ENCODE assay signal across 22 cellular contexts in the genomic region with DNA sequence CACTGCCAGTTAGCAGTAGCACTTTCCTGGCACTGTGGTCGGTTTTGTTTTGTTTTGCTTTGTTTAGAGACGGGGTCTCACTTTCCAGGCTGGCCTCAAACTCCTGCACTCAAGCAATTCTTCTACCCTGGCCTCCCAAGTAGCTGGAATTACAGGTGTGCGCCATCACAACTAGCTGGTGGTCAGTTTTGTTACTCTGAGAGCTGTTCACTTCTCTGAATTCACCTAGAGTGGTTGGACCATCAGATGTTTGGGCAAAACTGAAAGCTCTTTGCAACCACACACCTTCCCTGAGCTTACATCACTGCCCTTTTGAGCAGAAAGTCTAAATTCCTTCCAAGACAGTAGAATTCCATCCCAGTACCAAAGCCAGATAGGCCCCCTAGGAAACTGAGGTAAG.
DNase-seq lines count a peak whose midpoint lies in the region; ATAC-seq and TF ChIP-seq lines count a peak whose summit lies in the region.
"Had no signal": no experiment of that assay in that cellular context is flagged by ENCODE, and none has a peak within 500 bp of the region (broad histone marks: within the 10 kb centered on the region; RNA-seq: fewer than 3 reads in every experiment).

No MANE protein-coding gene starts in this region.

- ATAC-seq in GM18873 (IDR thresholded peaks at IDR 0.05; ENCODE audit: low FRiP score, unreplicated experiment) (peak; percentile 55), GM21423 (IDR thresholded peaks at IDR 0.05; ENCODE audit: unreplicated experiment) (peak; percentile 52), HG02678 (IDR thresholded peaks at IDR 0.05; ENCODE audit: unreplicated experiment) (peak; percentile 53), HG03457 (IDR thresholded peaks at IDR 0.05; ENCODE audit: unreplicated experiment) (peak; percentile 42), SK-N-SH treated with all-trans-retinoic acid at 6 μM for 48 hours (no peak), GM18858 (IDR thresholded peaks at IDR 0.05; ENCODE audit: unreplicated experiment) (no peak)
- ATAC-seq: activated naive CD8-positive, alpha-beta T cell treated with anti-CD3 and anti-CD28 coated beads, Interleukin-2, amount 50 U/mL, for 24 hours; foreskin keratinocyte; left lobe of liver; WTC11 had no signal

- DNase-seq in stimulated activated CD4-positive, alpha-beta T cell treated with anti-CD3 and anti-CD28 coated beads, Interleukin-1b, Interleukin-23, amount 100 ng/mL, for 48 hours = no peak
- no peak for DNase-seq in NCI-H2196 treated with DMSO at 0.1 percent for 48 hours (lab: John Stamatoyannopoulos, UW; ENCODE audit: unreplicated experiment)
- DNase-seq: activated CD4-positive, alpha-beta T cell treated with anti-CD3 and anti-CD28 coated beads, Interleukin-2, amount 50 U/mL, for 4 hours; activated naive CD8-positive, alpha-beta T cell treated with anti-CD3 and anti-CD28 coated beads, Interleukin-2, amount 50 U/mL, for 24 hours; effector CD4-positive, alpha-beta T cell; foreskin keratinocyte; immature natural killer cell; IMR-90; mesendoderm; NCI-H2107; NCI-H524 treated with DMSO at 0.1 percent for 48 hours; occipital lobe; stimulated activated CD4-positive, alpha-beta T cell treated with anti-CD3 and anti-CD28 coated beads, Interleukin-4, amount 100 ng/mL, for 1 hour; stimulated activated naive CD4-positive, alpha-beta T cell treated with Interleukin-2 at 50 U/mL for 16 hours had no signal

TF ChIP-seq in SK-N-SH treated with all-trans-retinoic acid at 6 μM for 48 hours, 23 proteins besides CTCF, POLR2A, EP300 and RAD21:
- TF ChIP-seq ZNF565 (CRISPR knock-in tag; conservative IDR thresholded peaks at IDR 0.05; ENCODE audit: low read depth) (no peak), ZFP30 (CRISPR knock-in tag; IDR thresholded peaks at IDR 0.05) (no peak), CSDC2 (CRISPR knock-in tag; IDR thresholded peaks at IDR 0.05) (no peak)

Comparison
In these comparisons a context has a peak if more than half of its experiments do, and no peak if none do; other contexts are left out.
1. ATAC-seq: peak in GM18873 (single experiment), GM21423 (single experiment), HG02678 (single experiment) and HG03457 (single experiment); none in SK-N-SH treated with all-trans-retinoic acid at 6 μM for 48 hours (single experiment) and GM18858 (single experiment).